In the genomic region with DNA sequence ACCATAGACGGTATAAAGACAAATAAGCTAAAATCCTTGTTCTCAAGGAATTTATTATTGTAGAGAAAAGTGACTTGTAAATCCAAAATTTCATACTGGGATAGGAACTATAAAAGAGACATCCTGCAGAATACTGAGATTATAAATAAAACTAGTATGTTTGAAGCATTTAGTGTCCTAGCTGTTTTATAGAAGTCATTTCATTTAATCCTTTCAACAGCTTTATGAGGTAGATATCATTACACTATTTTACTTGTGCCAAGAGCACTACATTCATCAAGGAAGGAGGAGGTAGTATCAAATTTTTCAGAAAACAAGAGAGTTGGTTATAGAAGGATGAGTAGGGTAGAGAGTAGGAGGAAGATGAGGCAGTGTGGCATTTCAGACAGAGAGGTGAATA, we compare ENCODE assay signal across 1 cellular context.
TF ChIP-seq lines count a peak whose summit lies in the region.

No MANE protein-coding gene starts in this region.

TF ChIP-seq in HEK293, 187 proteins besides CTCF, POLR2A, EP300 and RAD21 (continued from another document):
- TF ChIP-seq BCL11B (tag by site-specific recombination; IDR thresholded peaks at IDR 0.05; ENCODE audit: low read depth), result peak; percentile 89
